ENCODE assay signal across 8 cellular contexts in genomic region chr3:195271116-195271858, GRCh38. TPM values are rescaled to one million over a fixed set of nuclear protein-coding genes. Genes with fewer than 3 reads are reported as not detected.
DNase-seq lines count a peak whose midpoint lies in the region; ATAC-seq and TF ChIP-seq lines count a peak whose summit lies in the region.

Gene XXYLT1 (minus strand): TSS chr3:195271159. CDS start chr3:195271058, 101 bp downstream.

- intact Hi-C loops in OCI-LY7 (cut with micrococcal nuclease; ENCODE audit: unreplicated experiment), result loop anchor here (1.0 to 2.0 kb wide), 4 partner anchors 172 to 644 kb away; partner anchors contain the start of gene ACAP2

- H4K20me1 ChIP-seq in OCI-LY7 (ENCODE audit: insufficient read depth, low read length), result peaks cover 9% of the 10 kb centered on the region; the same call in 1 of the 2 replicates

- peaks cover 19% of the 10 kb centered on the region for H3K79me2 ChIP-seq in OCI-LY7 (ENCODE audit: insufficient read depth, low read depth, low read length)

- H3K9me2 ChIP-seq in OCI-LY7 (ENCODE audit: insufficient read depth, low read length), result no peaks in the 10 kb centered on the region

- DNase-seq in DMS53 (lab: John Stamatoyannopoulos, UW) (peak; percentile 91), OCI-LY7 (ENCODE audit: low spot score) (peak; percentile 93), erythroblast (lab: John Stamatoyannopoulos, UW) (peak; percentile 94 to 96)
- peak; percentile 95 for DNase-seq in activated T-cell treated with anti-CD3 and anti-CD28 coated beads, Interleukin-2, amount 50 U/mL, for 1 hour
- DNase-seq in stimulated activated CD8-positive, alpha-beta memory T cell treated with anti-CD3 and anti-CD28 coated beads, Interleukin-4, amount 100 ng/mL, for 48 hours, result peak; percentile 94

- H3K9ac ChIP-seq in mucosa of stomach (ENCODE audit: low read length), result peak within 1 kb of the TSS; percentile 58

- peak within 1 kb of the TSS; percentile 79 for H3K4me3 ChIP-seq in OCI-LY7 (ENCODE audit: low read depth, low read length, poor library complexity, severe bottlenecking)
- peak within 1 kb of the TSS; percentile 57 for H3K4me3 ChIP-seq in mucosa of stomach (ENCODE audit: low read length)

- CTCF ChIA-PET in OCI-LY7 (lab: Charles Lee; ENCODE audit: unreplicated experiment), result interaction anchor here (0.6 to 1.9 kb wide), 11 partner anchors 8 to 644 kb away, joined by 3 to 13 read pairs (median 6); partner anchors contain the start of gene PPP1R2

- no peak for TF ChIP-seq EP300 in Ishikawa (IDR thresholded peaks at IDR 0.05; ENCODE audit: borderline replicate concordance)

- BruUV-seq in OCI-LY7 (replicated peaks; lab: Mats Ljungman, UMichigan), result no TSS peak

- H3K9me3 ChIP-seq in OCI-LY7 (ENCODE audit: low read length), result no peaks in the 10 kb centered on the region
- H3K9me3 ChIP-seq in mucosa of stomach (ENCODE audit: control insufficient read depth, low read length), result no peaks in the 10 kb centered on the region

- peak within 1 kb of the TSS; percentile 77 for H3K27ac ChIP-seq in OCI-LY7 (ENCODE audit: low read depth, low read length, poor library complexity, severe bottlenecking)

- ATAC-seq in GM21619 (IDR thresholded peaks at IDR 0.05; ENCODE audit: unreplicated experiment), result peak; percentile 76

- peak; percentile 91 for TF ChIP-seq RAD21 in Ishikawa (IDR thresholded peaks at IDR 0.05; ENCODE audit: low read depth)

- H2AFZ ChIP-seq in OCI-LY7 (ENCODE audit: low read length), result peak within 1 kb of the TSS; percentile 91

- no peak for TF ChIP-seq POLR2A in erythroblast (IDR thresholded peaks at IDR 0.05; ENCODE audit: low read length)

- no peaks in the 10 kb centered on the region for H3K27me3 ChIP-seq in mucosa of stomach (ENCODE audit: control insufficient read depth, insufficient read depth, low read length)

- H3K36me3 ChIP-seq in OCI-LY7 (ENCODE audit: insufficient read depth, low read length) (peaks cover 14% of the 10 kb centered on the region), mucosa of stomach (ENCODE audit: control insufficient read depth, insufficient read depth, low read length) (no peaks in the 10 kb centered on the region)

- H3K4me2 ChIP-seq in OCI-LY7 (ENCODE audit: low read length), result peak within 1 kb of the TSS; percentile 89

- H3K4me1 ChIP-seq in OCI-LY7 (ENCODE audit: insufficient read depth, low read length, poor library complexity, severe bottlenecking) (peaks cover 24% of the 10 kb centered on the region), mucosa of stomach (ENCODE audit: control insufficient read depth, insufficient read depth, low read length) (peaks cover 24% of the 10 kb centered on the region)

- peak; percentile 99 for TF ChIP-seq CTCF in OCI-LY7 (conservative IDR thresholded peaks at IDR 0.05; ENCODE audit: low read length)

- POLR2A ChIA-PET in OCI-LY7 (lab: Charles Lee), result interaction anchor here (0.6 to 2.1 kb wide), 12 partner anchors 22 to 564 kb away, joined by 3 to 8 read pairs (median 4); partner anchors contain the start of gene PPP1R2

TF ChIP-seq in Ishikawa, 13 proteins besides CTCF, POLR2A, EP300 and RAD21:
- TF ChIP-seq EGR1 (IDR thresholded peaks at IDR 0.05) (peak; percentile 16; the same call in 1 of the 2 replicates), TEAD4 (IDR thresholded peaks at IDR 0.05) (peak; percentile 24; the same call in 1 of the 2 replicates), ZBTB7A (IDR thresholded peaks at IDR 0.05; ENCODE audit: low read depth) (peak; percentile 98), YY1 (IDR thresholded peaks at IDR 0.05; ENCODE audit: low read depth) (peak; percentile 95), CREB1 (IDR thresholded peaks at IDR 0.05; ENCODE audit: low read depth) (no peak), TCF12 (IDR thresholded peaks at IDR 0.05; ENCODE audit: low read depth) (peak; percentile 46; the same call in 1 of the 2 replicates), FOXM1 (IDR thresholded peaks at IDR 0.05; ENCODE audit: borderline replicate concordance, low read depth) (peak; percentile 8; the same call in 1 of the 2 replicates), NFIC (IDR thresholded peaks at IDR 0.05) (peak; percentile 30; the same call in 1 of the 2 replicates), USF1 (IDR thresholded peaks at IDR 0.05) (peak; percentile 93), CEBPB (IDR thresholded peaks at IDR 0.05) (no peak), REST (IDR thresholded peaks at IDR 0.05; ENCODE audit: low read depth) (no peak), MAX (IDR thresholded peaks at IDR 0.05) (peak; percentile 81), TAF1 (IDR thresholded peaks at IDR 0.05; ENCODE audit: low read depth) (peak; percentile 58)

RNA-seq across cellular contexts. Expression of gene XXYLT1, which starts in this region (rescaled TPM):
- total RNA-seq in OCI-LY7 (2014; rRNA removed; shearing (Covaris generic)), result 16.2 and 19.6 TPM in 2 replicates
- 17.2 and 19.6 TPM in 2 replicates for total RNA-seq in OCI-LY7 (2022)

Comparison
In these comparisons a context has a peak if more than half of its experiments do, and no peak if none do; other contexts are left out.
1. Peak in every context shown above with its lines: DNase-seq, ATAC-seq, H3K4me3 ChIP-seq and H3K27ac ChIP-seq.